Comparison of ENCODE assay signal across 9 cellular contexts in the genomic region with DNA sequence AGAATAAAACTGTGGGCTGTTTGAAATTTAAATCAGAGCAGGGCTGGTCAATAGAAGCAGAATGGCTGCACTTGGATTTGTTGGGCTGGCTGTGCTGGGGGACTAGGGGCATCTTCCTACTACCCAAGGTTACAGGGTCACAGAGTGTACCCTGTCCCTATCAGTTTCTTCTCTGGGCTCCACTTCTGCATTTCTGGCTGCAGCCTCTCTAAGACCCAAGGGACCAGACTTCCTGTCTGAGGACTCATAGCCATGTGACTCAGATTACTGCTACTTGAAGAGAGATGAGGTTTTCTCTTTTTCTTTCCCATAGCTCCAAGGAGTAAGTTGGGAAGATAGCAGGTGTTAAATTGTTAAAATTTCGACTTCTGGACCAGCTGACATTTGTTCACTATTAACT.
DNase-seq lines count a peak whose midpoint lies in the region; ATAC-seq, FAIRE-seq and TF ChIP-seq lines count a peak whose summit lies in the region.
"Had no signal": no experiment of that assay in that cellular context is flagged by ENCODE, and none has a peak within 500 bp of the region (broad histone marks: within the 10 kb centered on the region; RNA-seq: fewer than 3 reads in every experiment).

No MANE protein-coding gene starts in this region.

- ATAC-seq in GM21390 (IDR thresholded peaks at IDR 0.05; ENCODE audit: unreplicated experiment), result peak; percentile 88
- peak; percentile 75 for ATAC-seq in HG03439 (IDR thresholded peaks at IDR 0.05; ENCODE audit: unreplicated experiment)

- BruUV-seq in Caco-2 (replicated peaks; lab: Mats Ljungman, UMichigan), result no TSS peak

- no peak overlapping the region for H3K4me3 ChIP-seq in Caco-2 (ENCODE audit: low read depth, low read length)

- no peak for TF ChIP-seq POLR2A in GM12891 (IDR thresholded peaks at IDR 0.05; ENCODE audit: low read depth, low read length)

- no peak for TF ChIP-seq CTCF in Caco-2 (IDR thresholded peaks at IDR 0.05; ENCODE audit: insufficient read depth in 1 of 2, low read depth in 1 of 2, low read length in 1 of 2, severe bottlenecking in 1 of 2, unreplicated experiment in 1 of 2)

- H3K27ac Mint-ChIP-seq in Caco-2 (ENCODE audit: unreplicated experiment), result no peak overlapping the region

- peak; percentile 1 for DNase-seq in GM12891 (ENCODE audit: insufficient read length, low spot score)
- DNase-seq in germinal center (ENCODE audit: low spot score), result peak; percentile 74
- no peak for DNase-seq in OCI-M2 (lab: John Stamatoyannopoulos, UW; ENCODE audit: unreplicated experiment)
- DNase-seq in Caco-2, result no peak
- no peak for DNase-seq in cerebellar cortex (ENCODE audit: low spot score)
- no peak for DNase-seq in NCI-H1694 treated with DMSO at 0.1 percent for 48 hours (lab: John Stamatoyannopoulos, UW)

- CTCF ChIA-PET in Caco-2 (lab: Charles Lee), result no interaction called here

- H3K27me3 ChIP-seq in Caco-2 (replicated peaks; ENCODE audit: control insufficient read depth, insufficient read depth, low read length), result no peaks in the 10 kb centered on the region

- no peaks in the 10 kb centered on the region for H3K9me3 Mint-ChIP-seq in Caco-2 (ENCODE audit: unreplicated experiment)

- H3K36me3 ChIP-seq in Caco-2 (ENCODE audit: control insufficient read depth, insufficient read depth, low read length), result no peaks in the 10 kb centered on the region

- no peaks in the 10 kb centered on the region for H3K36me3 Mint-ChIP-seq in Caco-2 (ENCODE audit: insufficient read depth, unreplicated experiment)
- H3K36me3 Mint-ChIP-seq: brain had no signal

- H3K9me3 ChIP-seq in Caco-2, result no peaks in the 10 kb centered on the region

- H3K4me1 Mint-ChIP-seq in Caco-2 (ENCODE audit: low read depth, unreplicated experiment), result no peaks in the 10 kb centered on the region

- H3K4me3 Mint-ChIP-seq in Caco-2 (ENCODE audit: unreplicated experiment), result no peak overlapping the region
- H3K4me3 Mint-ChIP-seq: brain had no signal

- H3K4me1 ChIP-seq in Caco-2, result no peaks in the 10 kb centered on the region

- POLR2A ChIA-PET in Caco-2 (lab: Charles Lee), result no interaction called here

- H3K27me3 Mint-ChIP-seq in Caco-2 (ENCODE audit: insufficient read depth, unreplicated experiment), result peaks cover 30% of the 10 kb centered on the region
- H3K27me3 Mint-ChIP-seq: brain had no signal

- no peak for FAIRE-seq in GM12891 (lab: Jason Lieb, UNC)

- intact Hi-C loops in Caco-2 (cut with micrococcal nuclease; ENCODE audit: unreplicated experiment), result no loop called here

TF ChIP-seq in GM12891, 5 proteins besides CTCF, POLR2A, EP300 and RAD21:
- TF ChIP-seq SPI1 (IDR thresholded peaks at IDR 0.05; ENCODE audit: low read depth, low read length), result peak; percentile 86
- no peak for TF ChIP-seq POU2F2 (IDR thresholded peaks at IDR 0.05; ENCODE audit: low read depth, low read length)

Comparison
In these comparisons a context has a peak if more than half of its experiments do, and no peak if none do; other contexts are left out.
1. DNase-seq: peak in GM12891 (single experiment) and germinal center (single experiment); none in OCI-M2 (single experiment), Caco-2 (0 of 2), cerebellar cortex (single experiment) and NCI-H1694 treated with DMSO at 0.1 percent for 48 hours (single experiment).